Comparison of ENCODE assay signal across 14 cellular contexts in the genomic region with DNA sequence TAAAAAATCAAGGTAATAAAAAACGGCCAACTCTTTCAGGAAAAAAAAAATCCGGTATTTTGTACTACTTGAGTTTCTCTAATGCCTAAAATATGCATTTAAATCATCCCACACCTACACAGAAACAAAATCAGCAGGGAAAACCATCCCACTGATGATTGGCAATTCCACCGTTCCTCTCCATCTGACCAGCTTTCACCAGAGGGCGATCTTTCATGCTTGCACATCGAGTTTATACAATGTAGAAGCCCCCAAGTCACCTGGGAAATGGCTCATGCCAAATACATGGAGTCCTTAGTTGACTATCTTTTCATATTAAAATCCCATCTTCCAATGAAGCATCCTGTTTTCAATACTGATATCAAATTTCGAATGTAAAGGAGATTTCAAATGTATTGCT.
DNase-seq lines count a peak whose midpoint lies in the region; ATAC-seq, FAIRE-seq and TF ChIP-seq lines count a peak whose summit lies in the region.
"Had no signal": no experiment of that assay in that cellular context is flagged by ENCODE, and none has a peak within 500 bp of the region (broad histone marks: within the 10 kb centered on the region; RNA-seq: fewer than 3 reads in every experiment).

No MANE protein-coding gene starts in this region.

- 31 to 61% (median 31%) methylated on average over 6 of the region's 6 CpGs for WGBS in small intestine, 3 donors

- H3K4me3 ChIP-seq in OCI-LY3 (ENCODE audit: low read length) = no peak overlapping the region
- no peak overlapping the region for H3K4me3 ChIP-seq in epithelial cell of esophagus (ENCODE audit: low read length)
- no peak overlapping the region for H3K4me3 ChIP-seq in small intestine (ENCODE audit: low read depth in 1 of 2, low read length in 2 of 2)
- H3K4me3 ChIP-seq: esophagus muscularis mucosa, skin epidermis had no signal

- TF ChIP-seq CTCF in OCI-LY3 (IDR thresholded peaks at IDR 0.05; ENCODE audit: low read depth, low read length) (peak; percentile 56), epithelial cell of esophagus (IDR thresholded peaks at IDR 0.05; ENCODE audit: insufficient read depth, low read depth, low read length, missing control alignments) (peak; percentile 9)

- H3K27me3 ChIP-seq in OCI-LY3 (ENCODE audit: low read depth, low read length) = no peaks in the 10 kb centered on the region
- H3K27me3 ChIP-seq in small intestine (ENCODE audit: control insufficient read depth in 2 of 2, insufficient read depth in 2 of 2, low read length in 2 of 2) = no peaks in the 10 kb centered on the region
- H3K27me3 ChIP-seq: esophagus muscularis mucosa had no signal

- DNase-seq in NCI-H82 (lab: John Stamatoyannopoulos, UW) (peak; percentile 27), NCI-H82 treated with DMSO at 0.1 percent for 48 hours (lab: John Stamatoyannopoulos, UW; ENCODE audit: unreplicated experiment) (no peak), epithelial cell of esophagus (ENCODE audit: low read depth) (no peak), small intestine (peak; percentile 1), occipital lobe (lab: John Stamatoyannopoulos, UW) (no peak)
- DNase-seq: activated T-cell treated with anti-CD3 and anti-CD28 coated beads, Interleukin-2, amount 50 U/mL, for 72 hours; NCI-H2081 treated with DMSO at 0.1 percent for 48 hours; trophoblast cell had no signal

- no peak overlapping the region for H3K9ac ChIP-seq in OCI-LY3 (ENCODE audit: low read length)

- H3K9me3 ChIP-seq in OCI-LY3 (ENCODE audit: insufficient read depth, low read length) (no peaks in the 10 kb centered on the region), small intestine (ENCODE audit: control insufficient read depth, low read depth) (no peaks in the 10 kb centered on the region)
- H3K9me3 ChIP-seq: esophagus muscularis mucosa had no signal

- H3K4me2 ChIP-seq in OCI-LY3 (ENCODE audit: low read length) = no peak overlapping the region

- no peak overlapping the region for H2AFZ ChIP-seq in OCI-LY3 (ENCODE audit: low read depth, low read length)

- H3K4me1 ChIP-seq in OCI-LY3 (ENCODE audit: low read length) (peaks cover 6% of the 10 kb centered on the region; the same call in 1 of the 2 replicates), small intestine (ENCODE audit: control insufficient read depth in 2 of 2, insufficient read depth in 1 of 2, low read depth in 1 of 2, low read length in 1 of 2) (no peaks in the 10 kb centered on the region)
- H3K4me1 ChIP-seq: esophagus muscularis mucosa had no signal

- H3K79me2 ChIP-seq in OCI-LY3 (ENCODE audit: low read length) = no peaks in the 10 kb centered on the region

- H3K27ac ChIP-seq in OCI-LY3 (ENCODE audit: low read length) (no peak overlapping the region), small intestine (ENCODE audit: low read depth in 1 of 2, low read length in 1 of 2) (no peak overlapping the region)
- H3K27ac ChIP-seq: esophagus muscularis mucosa, skin epidermis had no signal

- ATAC-seq in HG03045 (IDR thresholded peaks at IDR 0.05; ENCODE audit: unreplicated experiment) = no peak
- ATAC-seq in GM21526 (IDR thresholded peaks at IDR 0.05; ENCODE audit: low FRiP score, unreplicated experiment) = no peak
- ATAC-seq: activated T-cell treated with anti-CD3 and anti-CD28 coated beads, Interleukin-2, amount 50 U/mL, for 72 hours; Right ventricle myocardium inferior had no signal

- H3K36me3 ChIP-seq in OCI-LY3 (replicated peaks; ENCODE audit: low read depth, low read length) (no peaks in the 10 kb centered on the region), small intestine (ENCODE audit: control insufficient read depth in 2 of 2, insufficient read depth in 2 of 2, low read length in 2 of 2) (no peaks in the 10 kb centered on the region)
- H3K36me3 ChIP-seq: esophagus muscularis mucosa had no signal

- FAIRE-seq in small intestine (lab: Jason Lieb, UNC) = no peak

- H4K20me1 ChIP-seq in OCI-LY3 (ENCODE audit: insufficient read depth, low read length) = no peaks in the 10 kb centered on the region

Comparison
In these comparisons a context has a peak if more than half of its experiments do, and no peak if none do; other contexts are left out.
1. DNase-seq: peak in NCI-H82 (single experiment) and small intestine (single experiment); none in NCI-H82 treated with DMSO at 0.1 percent for 48 hours (single experiment), epithelial cell of esophagus (single experiment) and occipital lobe (single experiment).